Comparison of ENCODE assay signal across 24 cellular contexts in genomic region chr5:122062205-122062604, GRCh38. TPM values are rescaled to one million over a fixed set of nuclear protein-coding genes. Genes with fewer than 3 reads are reported as not detected.
A peak's percentile ranks its signal among the peaks of the same experiment; 100 is the strongest.
DNase-seq lines count a peak whose midpoint lies in the region; ATAC-seq, FAIRE-seq and TF ChIP-seq lines count a peak whose summit lies in the region.
"Had no signal": no experiment of that assay in that cellular context is flagged by ENCODE, and none has a peak within 500 bp of the region (broad histone marks: within the 10 kb centered on the region; RNA-seq: fewer than 3 reads in every experiment).

No MANE protein-coding gene starts in this region.

- H3K27ac Mint-ChIP-seq in chondrocyte (ENCODE audit: unreplicated experiment) (peak overlapping the region; percentile 9), WTC11 (no peak overlapping the region)
- H3K27ac Mint-ChIP-seq: CD8-positive, alpha-beta T cell; IgD-negative memory B cell had no signal

- H3K4me3 Mint-ChIP-seq in chondrocyte (ENCODE audit: unreplicated experiment) (no peak overlapping the region), WTC11 (no peak overlapping the region)
- H3K4me3 Mint-ChIP-seq: CD8-positive, alpha-beta T cell; IgD-negative memory B cell had no signal

- ATAC-seq in Right ventricle myocardium inferior (no peak), WTC11 (no peak)
- ATAC-seq: A549; CD8-positive, alpha-beta T cell; Panc1 had no signal

- H3K36me3 Mint-ChIP-seq in chondrocyte (ENCODE audit: low read depth) (peaks cover 13% of the 10 kb centered on the region), WTC11 (no peaks in the 10 kb centered on the region)
- H3K36me3 Mint-ChIP-seq: CD8-positive, alpha-beta T cell; IgD-negative memory B cell had no signal

- H3K4me1 Mint-ChIP-seq in chondrocyte (ENCODE audit: low read depth) (peaks cover 58% of the 10 kb centered on the region), WTC11 (peaks cover 6% of the 10 kb centered on the region)
- H3K4me1 Mint-ChIP-seq: IgD-negative memory B cell had no signal

- TF ChIP-seq CTCF in chondrocyte (IDR thresholded peaks at IDR 0.05): no peak
- no peak for TF ChIP-seq CTCF in WTC11 (IDR thresholded peaks at IDR 0.05)

- CTCF ChIA-PET in WTC11 (lab: Charles Lee): interaction anchor here (1.1 kb wide), 1 partner anchor 15 kb away, joined by 4 read pairs; no protein-coding TSS in a partner anchor

- in situ Hi-C loops in G401 (cut with HindIII; ENCODE audit: low sequenced_read_pairs): no loop called here

- H3K9me3 Mint-ChIP-seq in chondrocyte (ENCODE audit: low read depth): peaks cover 3% of the 10 kb centered on the region
- H3K9me3 Mint-ChIP-seq in WTC11: no peaks in the 10 kb centered on the region
- H3K9me3 Mint-ChIP-seq: CD8-positive, alpha-beta T cell; IgD-negative memory B cell had no signal

- peak; percentile 86 for FAIRE-seq in RCC 7860 (lab: Jason Lieb, UNC)
- FAIRE-seq: G401.6, HTR-8/SVneo had no signal

- H3K27me3 Mint-ChIP-seq in chondrocyte (ENCODE audit: low read depth): no peaks in the 10 kb centered on the region
- no peaks in the 10 kb centered on the region for H3K27me3 Mint-ChIP-seq in WTC11 (ENCODE audit: low read depth)
- H3K27me3 Mint-ChIP-seq: IgD-negative memory B cell had no signal

- DNase-seq in ELR (ENCODE audit: low read depth): peak; percentile 33
- DNase-seq in RCC 7860 (ENCODE audit: low spot score): no peak
- no peak for DNase-seq in chondrocyte (ENCODE audit: low spot score)
- DNase-seq in kidney tubule cell (ENCODE audit: low spot score): peak; percentile 53
- no peak for DNase-seq in G401 (ENCODE audit: low spot score)
- no peak for DNase-seq in Right ventricle myocardium inferior (ENCODE audit: missing footprints)
- no peak for DNase-seq in WTC11 (ENCODE audit: low spot score)
- DNase-seq in HT-29 (ENCODE audit: low spot score): no peak
- DNase-seq: CD8-positive, alpha-beta T cell; DMS79; HCEC 1CT; Karpas-422; MM.1S; NCI-H1092 treated with DMSO at 0.1 percent for 48 hours; NCI-H146; NCI-H2081; NCI-H2171 treated with DMSO at 0.1 percent for 48 hours; NCI-H446; SHP77 had no signal

- intact Hi-C loops in Right ventricle myocardium inferior (cut with DNase I): no loop called here

- POLR2A ChIA-PET in WTC11 (lab: Charles Lee): no interaction called here

TF ChIP-seq in WTC11, 78 proteins besides CTCF, POLR2A, EP300 and RAD21:
- TF ChIP-seq ZNF138 (CRISPR knock-in tag; conservative IDR thresholded peaks at IDR 0.05): no peak
- no peak for TF ChIP-seq KAT7 (CRISPR knock-in tag; IDR thresholded peaks at IDR 0.05; ENCODE audit: borderline replicate concordance)
- no peak for TF ChIP-seq E2F4 (CRISPR knock-in tag; IDR thresholded peaks at IDR 0.05; ENCODE audit: borderline replicate concordance, low read depth)
- no peak for TF ChIP-seq RELA (CRISPR knock-in tag; IDR thresholded peaks at IDR 0.05; ENCODE audit: borderline replicate concordance)
- TF ChIP-seq CBFB (CRISPR knock-in tag; IDR thresholded peaks at IDR 0.05; ENCODE audit: low read depth): no peak
- TF ChIP-seq MYBL2 (CRISPR knock-in tag; IDR thresholded peaks at IDR 0.05): no peak

RNA-seq across cellular contexts. Expression of gene LOX, which starts 15.9 kb away (rescaled TPM):
- total RNA-seq in chondrocyte: 320 to 615 TPM (median 611 TPM) in 3 replicates
- not detected in 2 replicates for total RNA-seq in G401 (2014; rRNA removed; shearing (Covaris generic))
- 5.0 TPM for total RNA-seq in Right ventricle myocardium inferior
- total RNA-seq in WTC11 (2021): 1.3 to 2.8 TPM (median 2.2 TPM) in 3 replicates
- total RNA-seq in HT-29 (2014; rRNA removed; shearing (Covaris generic)): not detected in 2 replicates
- total RNA-seq: CD8-positive, alpha-beta T cell had no signal

Comparison
In these comparisons a context has a peak if more than half of its experiments do, and no peak if none do; other contexts are left out.
1. DNase-seq: peak in ELR (single experiment) and kidney tubule cell (single experiment); none in RCC 7860 (single experiment), chondrocyte (single experiment), G401 (single experiment), Right ventricle myocardium inferior (single experiment), WTC11 (single experiment) and HT-29 (single experiment).
2. RNA of gene LOX, which starts 15.9 kb away (total RNA-seq): 320 to 615 TPM in chondrocyte; 5.0 TPM in Right ventricle myocardium inferior (single experiment), 1.3 to 2.8 TPM in WTC11, not detected in G401 and not detected in HT-29; every median in the first group is over 10 times any median in the second.